8 cellular contexts compared by ENCODE assay signal in genomic region chrX:52959011-52959360, GRCh38. TPM values are rescaled to one million over a fixed set of nuclear protein-coding genes. Genes with fewer than 3 reads are reported as not detected.
DNase-seq lines count a peak whose midpoint lies in the region; ATAC-seq, FAIRE-seq and TF ChIP-seq lines count a peak whose summit lies in the region.
"Not testable (repeated sequence)": the region's sequence is repeated elsewhere in the genome, so short reads cannot be mapped to it uniquely, and the experiment has no call there.

No MANE protein-coding gene starts in this region.

- H3K9me3 Mint-ChIP-seq in activated CD8-positive, alpha-beta memory T cell treated with anti-CD3 and anti-CD28 coated beads, Interleukin-2, amount 10 ng/mL, durations not matched to agents 7 days and 5 days (ENCODE audit: low read depth); naive thymus-derived CD8-positive, alpha-beta T cell: not testable (repeated sequence)

- H3K27ac Mint-ChIP-seq in activated CD8-positive, alpha-beta memory T cell treated with anti-CD3 and anti-CD28 coated beads, Interleukin-2, amount 10 ng/mL, durations not matched to agents 7 days and 5 days; naive thymus-derived CD8-positive, alpha-beta T cell: not testable (repeated sequence)

- ATAC-seq in GM19023 (IDR thresholded peaks at IDR 0.05; ENCODE audit: unreplicated experiment) (peak; percentile 15), GM21381 (IDR thresholded peaks at IDR 0.05; ENCODE audit: unreplicated experiment) (peak; percentile 12), HG02588 (IDR thresholded peaks at IDR 0.05; ENCODE audit: unreplicated experiment) (peak; percentile 25), HG02973 (IDR thresholded peaks at IDR 0.05; ENCODE audit: unreplicated experiment) (peak; percentile 16), HG03354 (IDR thresholded peaks at IDR 0.05; ENCODE audit: poor library complexity, severe bottlenecking, unreplicated experiment) (peak; percentile 37)
- peak; percentile 15 for ATAC-seq in activated CD8-positive, alpha-beta memory T cell treated with anti-CD3 and anti-CD28 coated beads, Interleukin-2, amount 10 ng/mL, durations not matched to agents 7 days and 5 days
- peak; percentile 15 to 22 for ATAC-seq in naive thymus-derived CD8-positive, alpha-beta T cell

- not testable (repeated sequence) for DNase-seq in GM12891 (ENCODE audit: insufficient read length, low spot score); activated CD8-positive, alpha-beta memory T cell treated with anti-CD3 and anti-CD28 coated beads, Interleukin-2, amount 10 ng/mL, durations not matched to agents 7 days and 5 days; naive thymus-derived CD8-positive, alpha-beta T cell

- H3K27me3 Mint-ChIP-seq in activated CD8-positive, alpha-beta memory T cell treated with anti-CD3 and anti-CD28 coated beads, Interleukin-2, amount 10 ng/mL, durations not matched to agents 7 days and 5 days; naive thymus-derived CD8-positive, alpha-beta T cell: not testable (repeated sequence)

- not testable (repeated sequence) for H3K4me3 Mint-ChIP-seq in activated CD8-positive, alpha-beta memory T cell treated with anti-CD3 and anti-CD28 coated beads, Interleukin-2, amount 10 ng/mL, durations not matched to agents 7 days and 5 days; naive thymus-derived CD8-positive, alpha-beta T cell

- POLR2A ChIA-PET in naive thymus-derived CD8-positive, alpha-beta T cell (lab: Charles Lee): not testable (repeated sequence)

- not testable (repeated sequence) for TF ChIP-seq POLR2A in GM12891 (IDR thresholded peaks at IDR 0.05; ENCODE audit: low read depth, low read length)

- FAIRE-seq in GM12891 (lab: Jason Lieb, UNC): peak; percentile 51

- H3K4me1 Mint-ChIP-seq in activated CD8-positive, alpha-beta memory T cell treated with anti-CD3 and anti-CD28 coated beads, Interleukin-2, amount 10 ng/mL, durations not matched to agents 7 days and 5 days; naive thymus-derived CD8-positive, alpha-beta T cell: not testable (repeated sequence)

- CTCF ChIA-PET in activated CD8-positive, alpha-beta memory T cell treated with anti-CD3 and anti-CD28 coated beads, Interleukin-2, amount 10 ng/mL, durations not matched to agents 7 days and 5 days (lab: Charles Lee): not testable (repeated sequence)

- not testable (repeated sequence) for H3K36me3 Mint-ChIP-seq in activated CD8-positive, alpha-beta memory T cell treated with anti-CD3 and anti-CD28 coated beads, Interleukin-2, amount 10 ng/mL, durations not matched to agents 7 days and 5 days; naive thymus-derived CD8-positive, alpha-beta T cell

RNA-seq across cellular contexts. Expression of gene FAM156A, which starts 0.7 kb away (rescaled TPM):
- polyA plus RNA-seq in GM12891 (2012; ENCODE audit: low read depth, missing spikeins): 23.1 TPM
- 10 to 100 TPM; 22.6 to 25.1 TPM for total RNA-seq in activated CD8-positive, alpha-beta memory T cell treated with anti-CD3 and anti-CD28 coated beads, Interleukin-2, amount 10 ng/mL, durations not matched to agents 7 days and 5 days
- total RNA-seq in naive thymus-derived CD8-positive, alpha-beta T cell: 10 to 100 TPM; 14.9 to 20.7 TPM
- polyA plus RNA-seq in naive thymus-derived CD8-positive, alpha-beta T cell: 1 to 10 TPM; 2.9 to 5.7 (median 4.7) TPM
